1 cellular context compared by ENCODE assay signal in genomic region chr6:36141091-36141490, GRCh38.
TF ChIP-seq lines count a peak whose summit lies in the region.

No MANE protein-coding gene starts in this region.

TF ChIP-seq in H1, 55 proteins besides CTCF, POLR2A, EP300 and RAD21:
- no peak for TF ChIP-seq HDAC6 (IDR thresholded peaks at IDR 0.05; ENCODE audit: low read depth, low read length)
- no peak for TF ChIP-seq SP4 (IDR thresholded peaks at IDR 0.05; ENCODE audit: low read length)
- no peak for TF ChIP-seq POLR2AphosphoS5 (IDR thresholded peaks at IDR 0.05; ENCODE audit: low read depth, low read length)
- no peak for TF ChIP-seq KDM1A (IDR thresholded peaks at IDR 0.05; ENCODE audit: borderline replicate concordance, low read length)
- TF ChIP-seq GTF2F1 (IDR thresholded peaks at IDR 0.05; ENCODE audit: borderline replicate concordance, low read depth, low read length): no peak
- no peak for TF ChIP-seq BCL11A (IDR thresholded peaks at IDR 0.05; ENCODE audit: low read depth in 2 of 2, low read length in 2 of 2)
- TF ChIP-seq TCF12 (IDR thresholded peaks at IDR 0.05; ENCODE audit: low read depth, low read length): no peak
- no peak for TF ChIP-seq MAX (IDR thresholded peaks at IDR 0.05)
- TF ChIP-seq EZH2 (IDR thresholded peaks at IDR 0.05; ENCODE audit: low read depth, low read length, severe bottlenecking): no peak
- TF ChIP-seq TAF7 (optimal IDR thresholded peaks at IDR 0.05; ENCODE audit: borderline replicate concordance, low read depth, low read length): no peak
- no peak for TF ChIP-seq ZNF274 (IDR thresholded peaks at IDR 0.05; ENCODE audit: borderline replicate concordance, extremely low read depth, low read length)
- no peak for TF ChIP-seq SIX5 (IDR thresholded peaks at IDR 0.05; ENCODE audit: low read depth, low read length)
- TF ChIP-seq, protein P1, sequence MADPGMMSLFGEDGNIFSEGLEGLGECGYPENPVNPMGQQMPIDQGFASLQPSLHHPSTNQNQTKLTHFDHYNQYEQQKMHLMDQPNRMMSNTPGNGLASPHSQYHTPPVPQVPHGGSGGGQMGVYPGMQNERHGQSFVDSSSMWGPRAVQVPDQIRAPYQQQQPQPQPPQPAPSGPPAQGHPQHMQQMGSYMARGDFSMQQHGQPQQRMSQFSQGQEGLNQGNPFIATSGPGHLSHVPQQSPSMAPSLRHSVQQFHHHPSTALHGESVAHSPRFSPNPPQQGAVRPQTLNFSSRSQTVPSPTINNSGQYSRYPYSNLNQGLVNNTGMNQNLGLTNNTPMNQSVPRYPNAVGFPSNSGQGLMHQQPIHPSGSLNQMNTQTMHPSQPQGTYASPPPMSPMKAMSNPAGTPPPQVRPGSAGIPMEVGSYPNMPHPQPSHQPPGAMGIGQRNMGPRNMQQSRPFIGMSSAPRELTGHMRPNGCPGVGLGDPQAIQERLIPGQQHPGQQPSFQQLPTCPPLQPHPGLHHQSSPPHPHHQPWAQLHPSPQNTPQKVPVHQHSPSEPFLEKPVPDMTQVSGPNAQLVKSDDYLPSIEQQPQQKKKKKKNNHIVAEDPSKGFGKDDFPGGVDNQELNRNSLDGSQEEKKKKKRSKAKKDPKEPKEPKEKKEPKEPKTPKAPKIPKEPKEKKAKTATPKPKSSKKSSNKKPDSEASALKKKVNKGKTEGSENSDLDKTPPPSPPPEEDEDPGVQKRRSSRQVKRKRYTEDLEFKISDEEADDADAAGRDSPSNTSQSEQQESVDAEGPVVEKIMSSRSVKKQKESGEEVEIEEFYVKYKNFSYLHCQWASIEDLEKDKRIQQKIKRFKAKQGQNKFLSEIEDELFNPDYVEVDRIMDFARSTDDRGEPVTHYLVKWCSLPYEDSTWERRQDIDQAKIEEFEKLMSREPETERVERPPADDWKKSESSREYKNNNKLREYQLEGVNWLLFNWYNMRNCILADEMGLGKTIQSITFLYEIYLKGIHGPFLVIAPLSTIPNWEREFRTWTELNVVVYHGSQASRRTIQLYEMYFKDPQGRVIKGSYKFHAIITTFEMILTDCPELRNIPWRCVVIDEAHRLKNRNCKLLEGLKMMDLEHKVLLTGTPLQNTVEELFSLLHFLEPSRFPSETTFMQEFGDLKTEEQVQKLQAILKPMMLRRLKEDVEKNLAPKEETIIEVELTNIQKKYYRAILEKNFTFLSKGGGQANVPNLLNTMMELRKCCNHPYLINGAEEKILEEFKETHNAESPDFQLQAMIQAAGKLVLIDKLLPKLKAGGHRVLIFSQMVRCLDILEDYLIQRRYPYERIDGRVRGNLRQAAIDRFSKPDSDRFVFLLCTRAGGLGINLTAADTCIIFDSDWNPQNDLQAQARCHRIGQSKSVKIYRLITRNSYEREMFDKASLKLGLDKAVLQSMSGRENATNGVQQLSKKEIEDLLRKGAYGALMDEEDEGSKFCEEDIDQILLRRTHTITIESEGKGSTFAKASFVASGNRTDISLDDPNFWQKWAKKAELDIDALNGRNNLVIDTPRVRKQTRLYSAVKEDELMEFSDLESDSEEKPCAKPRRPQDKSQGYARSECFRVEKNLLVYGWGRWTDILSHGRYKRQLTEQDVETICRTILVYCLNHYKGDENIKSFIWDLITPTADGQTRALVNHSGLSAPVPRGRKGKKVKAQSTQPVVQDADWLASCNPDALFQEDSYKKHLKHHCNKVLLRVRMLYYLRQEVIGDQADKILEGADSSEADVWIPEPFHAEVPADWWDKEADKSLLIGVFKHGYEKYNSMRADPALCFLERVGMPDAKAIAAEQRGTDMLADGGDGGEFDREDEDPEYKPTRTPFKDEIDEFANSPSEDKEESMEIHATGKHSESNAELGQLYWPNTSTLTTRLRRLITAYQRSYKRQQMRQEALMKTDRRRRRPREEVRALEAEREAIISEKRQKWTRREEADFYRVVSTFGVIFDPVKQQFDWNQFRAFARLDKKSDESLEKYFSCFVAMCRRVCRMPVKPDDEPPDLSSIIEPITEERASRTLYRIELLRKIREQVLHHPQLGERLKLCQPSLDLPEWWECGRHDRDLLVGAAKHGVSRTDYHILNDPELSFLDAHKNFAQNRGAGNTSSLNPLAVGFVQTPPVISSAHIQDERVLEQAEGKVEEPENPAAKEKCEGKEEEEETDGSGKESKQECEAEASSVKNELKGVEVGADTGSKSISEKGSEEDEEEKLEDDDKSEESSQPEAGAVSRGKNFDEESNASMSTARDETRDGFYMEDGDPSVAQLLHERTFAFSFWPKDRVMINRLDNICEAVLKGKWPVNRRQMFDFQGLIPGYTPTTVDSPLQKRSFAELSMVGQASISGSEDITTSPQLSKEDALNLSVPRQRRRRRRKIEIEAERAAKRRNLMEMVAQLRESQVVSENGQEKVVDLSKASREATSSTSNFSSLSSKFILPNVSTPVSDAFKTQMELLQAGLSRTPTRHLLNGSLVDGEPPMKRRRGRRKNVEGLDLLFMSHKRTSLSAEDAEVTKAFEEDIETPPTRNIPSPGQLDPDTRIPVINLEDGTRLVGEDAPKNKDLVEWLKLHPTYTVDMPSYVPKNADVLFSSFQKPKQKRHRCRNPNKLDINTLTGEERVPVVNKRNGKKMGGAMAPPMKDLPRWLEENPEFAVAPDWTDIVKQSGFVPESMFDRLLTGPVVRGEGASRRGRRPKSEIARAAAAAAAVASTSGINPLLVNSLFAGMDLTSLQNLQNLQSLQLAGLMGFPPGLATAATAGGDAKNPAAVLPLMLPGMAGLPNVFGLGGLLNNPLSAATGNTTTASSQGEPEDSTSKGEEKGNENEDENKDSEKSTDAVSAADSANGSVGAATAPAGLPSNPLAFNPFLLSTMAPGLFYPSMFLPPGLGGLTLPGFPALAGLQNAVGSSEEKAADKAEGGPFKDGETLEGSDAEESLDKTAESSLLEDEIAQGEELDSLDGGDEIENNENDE (IDR thresholded peaks at IDR 0.05; ENCODE audit: insufficient replicate concordance, low read length): no peak
- no peak for TF ChIP-seq SUZ12 (IDR thresholded peaks at IDR 0.05; ENCODE audit: low read length)
- TF ChIP-seq SRF (IDR thresholded peaks at IDR 0.05; ENCODE audit: low read depth, low read length): no peak
